1 cellular context compared by ENCODE assay signal in the genomic region with DNA sequence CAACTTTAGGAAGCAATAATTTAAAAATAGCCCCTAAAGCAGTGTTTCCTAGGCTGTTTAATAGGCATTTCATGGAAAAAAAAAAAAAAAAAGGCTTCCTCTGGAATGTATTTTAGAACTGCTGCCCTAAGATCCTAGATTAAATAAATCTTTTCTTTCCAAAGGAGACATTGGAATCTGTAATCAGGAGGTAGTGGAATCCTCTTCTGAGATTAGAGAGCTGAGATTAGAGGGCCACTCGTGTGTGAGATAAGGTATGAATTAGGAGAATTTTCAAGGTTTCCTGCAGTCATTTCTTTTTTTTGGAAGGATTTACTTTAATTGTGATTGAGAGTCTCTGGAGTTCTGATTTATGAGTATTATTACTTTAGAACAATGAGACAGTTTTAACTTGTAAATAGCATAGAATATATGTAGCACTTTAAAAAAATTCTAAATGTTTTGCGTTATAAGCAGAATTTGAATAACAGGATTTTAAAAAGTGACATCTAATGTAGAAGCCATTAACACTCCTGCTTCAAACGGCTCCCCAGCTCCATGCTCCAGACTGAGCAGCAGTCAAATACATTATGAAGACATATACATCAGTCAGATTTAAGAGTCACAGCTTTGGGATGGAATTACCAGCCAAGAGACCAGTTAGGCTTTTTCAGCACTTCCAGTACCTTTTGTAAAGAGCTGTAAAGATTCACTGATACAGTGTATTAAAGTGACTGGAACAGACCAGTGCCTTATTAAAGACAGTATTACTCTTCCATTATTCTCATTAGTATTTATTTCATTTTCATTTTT.
TF ChIP-seq lines count a peak whose summit lies in the region.

No MANE protein-coding gene starts in this region.

TF ChIP-seq in A549, 52 proteins besides CTCF, POLR2A, EP300 and RAD21 (continued from another document):
- TF ChIP-seq KDM1A (IDR thresholded peaks at IDR 0.05; ENCODE audit: low read depth): no peak
- TF ChIP-seq, protein P1, sequence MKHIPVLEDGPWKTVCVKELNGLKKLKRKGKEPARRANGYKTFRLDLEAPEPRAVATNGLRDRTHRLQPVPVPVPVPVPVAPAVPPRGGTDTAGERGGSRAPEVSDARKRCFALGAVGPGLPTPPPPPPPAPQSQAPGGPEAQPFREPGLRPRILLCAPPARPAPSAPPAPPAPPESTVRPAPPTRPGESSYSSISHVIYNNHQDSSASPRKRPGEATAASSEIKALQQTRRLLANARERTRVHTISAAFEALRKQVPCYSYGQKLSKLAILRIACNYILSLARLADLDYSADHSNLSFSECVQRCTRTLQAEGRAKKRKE (CRISPR knock-in tag; IDR thresholded peaks at IDR 0.05; ENCODE audit: low read depth): no peak
- no peak for TF ChIP-seq JUN (IDR thresholded peaks at IDR 0.05)
